17 cellular contexts compared by ENCODE assay signal in the genomic region with DNA sequence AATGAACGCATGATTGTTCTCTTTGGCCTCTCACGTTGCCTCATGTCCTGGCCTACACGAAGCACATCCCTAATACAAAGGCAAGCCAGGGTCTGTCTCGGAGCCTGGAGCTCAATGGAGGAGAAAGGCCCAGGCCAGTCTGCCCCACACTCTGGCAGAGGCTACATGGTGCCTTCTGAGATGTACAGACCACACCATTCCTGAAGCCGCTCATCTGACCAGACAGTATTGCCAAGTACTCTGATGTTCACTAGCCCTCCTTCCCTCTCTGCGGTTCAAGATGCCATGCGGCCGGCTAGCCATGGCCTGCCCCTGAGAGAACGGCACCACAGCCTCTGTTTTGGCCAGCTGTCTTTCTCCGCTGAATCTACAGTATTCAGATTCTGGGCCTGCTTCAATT. TPM values are rescaled to one million over a fixed set of nuclear protein-coding genes. Genes with fewer than 3 reads are reported as not detected.
DNase-seq lines count a peak whose midpoint lies in the region; ATAC-seq and TF ChIP-seq lines count a peak whose summit lies in the region.
"Had no signal": no experiment of that assay in that cellular context is flagged by ENCODE, and none has a peak within 500 bp of the region (broad histone marks: within the 10 kb centered on the region; RNA-seq: fewer than 3 reads in every experiment).

No MANE protein-coding gene starts in this region.

- H3K27me3 ChIP-seq in CD4-positive, alpha-beta T cell (ENCODE audit: control insufficient read depth, insufficient read depth, low read length), result no peaks in the 10 kb centered on the region
- H3K27me3 ChIP-seq: upper lobe of left lung had no signal

- CTCF ChIA-PET in CD4-positive, alpha-beta T cell (lab: Charles Lee), result interaction anchor here (1.1 to 1.6 kb wide), 2 partner anchors 79 to 90 kb away, joined by 3 to 4 read pairs; no protein-coding TSS in a partner anchor
- CTCF ChIA-PET in activated CD8-positive, alpha-beta T cell treated with anti-CD3 and anti-CD28 coated beads, Interleukin-2, amount 10 ng/mL, durations not matched to agents 7 days and 5 days (lab: Charles Lee), result interaction anchor here (1.4 to 4.8 kb wide), 3 partner anchors 11 to 90 kb away, joined by 3 to 29 read pairs (median 6); no protein-coding TSS in a partner anchor

- H3K27ac ChIP-seq in CD4-positive, alpha-beta T cell (ENCODE audit: low read depth, low read length), result no peak overlapping the region
- H3K27ac ChIP-seq: colonic mucosa, upper lobe of left lung, WERI-Rb-1 had no signal

- no peak for TF ChIP-seq CTCF in CD4-positive, alpha-beta T cell (IDR thresholded peaks at IDR 0.05)

- H3K4me3 Mint-ChIP-seq in CD4-positive, alpha-beta T cell, result no peak overlapping the region
- H3K4me3 Mint-ChIP-seq in activated CD8-positive, alpha-beta T cell treated with anti-CD3 and anti-CD28 coated beads, Interleukin-2, amount 10 ng/mL, durations not matched to agents 7 days and 5 days, result no peak overlapping the region
- H3K4me3 Mint-ChIP-seq in natural killer cell treated with Interleukin-12 subunit alpha and Interleukin-12 subunit beta and Interleukin-15 and Interleukin-18, amount 100 ng/mL, for 72 hours, result no peak overlapping the region
- H3K4me3 Mint-ChIP-seq: activated CD4-positive, alpha-beta memory T cell treated with anti-CD3 and anti-CD28 coated beads, Interleukin-2, amount 10 ng/mL, durations not matched to agents 7 days and 5 days had no signal

- H3K36me3 Mint-ChIP-seq in CD4-positive, alpha-beta T cell (ENCODE audit: low read depth), result peaks cover 33% of the 10 kb centered on the region
- peaks cover 71% of the 10 kb centered on the region for H3K36me3 Mint-ChIP-seq in activated CD8-positive, alpha-beta T cell treated with anti-CD3 and anti-CD28 coated beads, Interleukin-2, amount 10 ng/mL, durations not matched to agents 7 days and 5 days (ENCODE audit: low read depth)
- no peaks in the 10 kb centered on the region for H3K36me3 Mint-ChIP-seq in natural killer cell treated with Interleukin-12 subunit alpha and Interleukin-12 subunit beta and Interleukin-15 and Interleukin-18, amount 100 ng/mL, for 72 hours

- intact Hi-C loops in CD4-positive, alpha-beta T cell (cut with DNase I, micrococcal nuclease), result loop anchor here in 1 of 2 experiments (10.0 kb wide), 1 partner anchor 179 kb away; no protein-coding TSS in a partner anchor
- intact Hi-C loops in posterior vena cava (cut with DNase I), result no loop called here

- H3K27ac Mint-ChIP-seq in CD4-positive, alpha-beta T cell, result peak overlapping the region; percentile 94
- peak overlapping the region; percentile 45 for H3K27ac Mint-ChIP-seq in activated CD8-positive, alpha-beta T cell treated with anti-CD3 and anti-CD28 coated beads, Interleukin-2, amount 10 ng/mL, durations not matched to agents 7 days and 5 days
- H3K27ac Mint-ChIP-seq in natural killer cell treated with Interleukin-12 subunit alpha and Interleukin-12 subunit beta and Interleukin-15 and Interleukin-18, amount 100 ng/mL, for 72 hours, result peak overlapping the region in 1 of 2 donors; percentile 39
- H3K27ac Mint-ChIP-seq: activated CD4-positive, alpha-beta memory T cell treated with anti-CD3 and anti-CD28 coated beads, Interleukin-2, amount 10 ng/mL, durations not matched to agents 7 days and 5 days had no signal

- H3K9me3 ChIP-seq in CD4-positive, alpha-beta T cell (ENCODE audit: control insufficient read depth, low read length), result no peaks in the 10 kb centered on the region
- H3K9me3 ChIP-seq: colonic mucosa, upper lobe of left lung had no signal

- POLR2A ChIA-PET in CD4-positive, alpha-beta T cell (lab: Charles Lee), result interaction anchor here (1.2 kb wide), 1 partner anchor 72 kb away, joined by 3 read pairs; no protein-coding TSS in a partner anchor
- POLR2A ChIA-PET in activated CD8-positive, alpha-beta T cell treated with anti-CD3 and anti-CD28 coated beads, Interleukin-2, amount 10 ng/mL, durations not matched to agents 7 days and 5 days (lab: Charles Lee), result interaction anchor here (0.9 kb wide), 1 partner anchor 10 kb away, joined by 3 read pairs; no protein-coding TSS in a partner anchor

- H3K27me3 Mint-ChIP-seq in CD4-positive, alpha-beta T cell, result no peaks in the 10 kb centered on the region
- no peaks in the 10 kb centered on the region for H3K27me3 Mint-ChIP-seq in activated CD8-positive, alpha-beta T cell treated with anti-CD3 and anti-CD28 coated beads, Interleukin-2, amount 10 ng/mL, durations not matched to agents 7 days and 5 days (ENCODE audit: low read depth)
- H3K27me3 Mint-ChIP-seq in natural killer cell treated with Interleukin-12 subunit alpha and Interleukin-12 subunit beta and Interleukin-15 and Interleukin-18, amount 100 ng/mL, for 72 hours, result no peaks in the 10 kb centered on the region
- H3K27me3 Mint-ChIP-seq: activated CD4-positive, alpha-beta memory T cell treated with anti-CD3 and anti-CD28 coated beads, Interleukin-2, amount 10 ng/mL, durations not matched to agents 7 days and 5 days had no signal

- peaks cover 97% of the 10 kb centered on the region for H3K4me1 Mint-ChIP-seq in CD4-positive, alpha-beta T cell (ENCODE audit: low read depth)
- peaks cover 91% of the 10 kb centered on the region for H3K4me1 Mint-ChIP-seq in activated CD8-positive, alpha-beta T cell treated with anti-CD3 and anti-CD28 coated beads, Interleukin-2, amount 10 ng/mL, durations not matched to agents 7 days and 5 days (ENCODE audit: low read depth)
- H3K4me1 Mint-ChIP-seq in natural killer cell treated with Interleukin-12 subunit alpha and Interleukin-12 subunit beta and Interleukin-15 and Interleukin-18, amount 100 ng/mL, for 72 hours (ENCODE audit: low read depth in 2 of 2), result peaks cover 46 to 57% of the 10 kb centered on the region in 2 donors

- DNase-seq in activated effector memory CD4-positive, alpha-beta T cell treated with anti-CD3 and anti-CD28 coated beads, Interleukin-2, amount 50 U/mL, for 16 hours, result peak; percentile 57
- DNase-seq in activated effector memory CD4-positive, alpha-beta T cell treated with Interleukin-2 at 50 U/mL for 16 hours, result no peak
- DNase-seq in CD4-positive, alpha-beta T cell, result no peak
- no peak for DNase-seq in activated CD8-positive, alpha-beta T cell treated with anti-CD3 and anti-CD28 coated beads, Interleukin-2, amount 10 ng/mL, durations not matched to agents 7 days and 5 days
- DNase-seq in posterior vena cava (ENCODE audit: low spot score), result peak; percentile 44
- no peak for DNase-seq in natural killer cell treated with Interleukin-12 subunit alpha and Interleukin-12 subunit beta and Interleukin-15 and Interleukin-18, amount 100 ng/mL, for 72 hours (ENCODE audit: low spot score)
- DNase-seq in NCI-H524 treated with DMSO at 0.1 percent for 48 hours (lab: John Stamatoyannopoulos, UW), result no peak
- DNase-seq in SKM-1 (lab: John Stamatoyannopoulos, UW; ENCODE audit: unreplicated experiment), result no peak
- DNase-seq: activated CD4-positive, alpha-beta memory T cell treated with anti-CD3 and anti-CD28 coated beads, Interleukin-2, amount 10 ng/mL, durations not matched to agents 7 days and 5 days; colonic mucosa; Kasumi-1; mammary epithelial cell; NCI-H187 treated with DMSO at 0.1 percent for 48 hours; retina; SHP77 treated with DMSO at 0.1 percent for 48 hours; upper lobe of left lung; WERI-Rb-1 had no signal

- H3K9me3 Mint-ChIP-seq in CD4-positive, alpha-beta T cell, result no peaks in the 10 kb centered on the region
- H3K9me3 Mint-ChIP-seq in activated CD8-positive, alpha-beta T cell treated with anti-CD3 and anti-CD28 coated beads, Interleukin-2, amount 10 ng/mL, durations not matched to agents 7 days and 5 days (ENCODE audit: insufficient read depth), result no peaks in the 10 kb centered on the region
- no peaks in the 10 kb centered on the region for H3K9me3 Mint-ChIP-seq in natural killer cell treated with Interleukin-12 subunit alpha and Interleukin-12 subunit beta and Interleukin-15 and Interleukin-18, amount 100 ng/mL, for 72 hours
- H3K9me3 Mint-ChIP-seq: activated CD4-positive, alpha-beta memory T cell treated with anti-CD3 and anti-CD28 coated beads, Interleukin-2, amount 10 ng/mL, durations not matched to agents 7 days and 5 days had no signal

- ATAC-seq in CD4-positive, alpha-beta T cell (ENCODE audit: poor library complexity), result no peak
- ATAC-seq in activated CD8-positive, alpha-beta T cell treated with anti-CD3 and anti-CD28 coated beads, Interleukin-2, amount 10 ng/mL, durations not matched to agents 7 days and 5 days, result no peak
- ATAC-seq in natural killer cell treated with Interleukin-12 subunit alpha and Interleukin-12 subunit beta and Interleukin-15 and Interleukin-18, amount 100 ng/mL, for 72 hours, result no peak

RNA-seq across cellular contexts. Expression of a gene that starts 5.9 kb away (rescaled TPM):
- 10 to 100 TPM; 21.0 to 23.6 TPM for total RNA-seq in CD4-positive, alpha-beta T cell
- 10 to 100 TPM; 61.5 to 62.9 TPM for total RNA-seq in activated CD8-positive, alpha-beta T cell treated with anti-CD3 and anti-CD28 coated beads, Interleukin-2, amount 10 ng/mL, durations not matched to agents 7 days and 5 days
- total RNA-seq in posterior vena cava, result 10 to 100 TPM; 20.1 to 26.8 TPM
- 10 to 100 TPM; 20.5 to 82.2 TPM for total RNA-seq in natural killer cell treated with Interleukin-12 subunit alpha and Interleukin-12 subunit beta and Interleukin-15 and Interleukin-18, amount 100 ng/mL, for 72 hours

Comparison
In these comparisons a context has a peak if more than half of its experiments do, and no peak if none do; other contexts are left out.
1. DNase-seq: peak in activated effector memory CD4-positive, alpha-beta T cell treated with anti-CD3 and anti-CD28 coated beads, Interleukin-2, amount 50 U/mL, for 16 hours (single experiment) and posterior vena cava (single experiment); none in activated effector memory CD4-positive, alpha-beta T cell treated with Interleukin-2 at 50 U/mL for 16 hours (single experiment), CD4-positive, alpha-beta T cell (0 of 10), activated CD8-positive, alpha-beta T cell treated with anti-CD3 and anti-CD28 coated beads, Interleukin-2, amount 10 ng/mL, durations not matched to agents 7 days and 5 days (single experiment), natural killer cell treated with Interleukin-12 subunit alpha and Interleukin-12 subunit beta and Interleukin-15 and Interleukin-18, amount 100 ng/mL, for 72 hours (single experiment), NCI-H524 treated with DMSO at 0.1 percent for 48 hours (single experiment) and SKM-1 (single experiment).